1 cellular context compared by ENCODE assay signal in the genomic region with DNA sequence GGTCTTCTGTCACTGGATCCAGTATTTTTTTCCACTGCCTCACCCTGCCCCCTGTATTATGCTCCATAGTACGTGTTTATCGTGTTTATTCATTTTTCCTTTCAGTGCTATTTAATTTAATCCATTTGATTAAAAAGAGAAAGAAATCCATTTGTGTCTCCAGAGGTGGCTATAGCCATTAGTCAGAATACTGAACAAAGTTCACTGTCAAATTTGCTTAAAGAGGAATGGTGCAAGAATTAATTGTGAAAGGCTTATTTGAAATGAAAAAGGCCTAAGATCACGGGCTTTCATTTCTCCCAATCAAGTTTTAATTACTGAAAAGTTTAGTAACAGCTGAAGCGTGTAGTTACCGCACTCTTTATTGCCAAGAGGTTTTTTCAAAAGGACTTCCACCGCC.
TF ChIP-seq lines count a peak whose summit lies in the region.

No MANE protein-coding gene starts in this region.

TF ChIP-seq in H1, 55 proteins besides CTCF, POLR2A, EP300 and RAD21:
- no peak for TF ChIP-seq CBX8 (IDR thresholded peaks at IDR 0.05; ENCODE audit: borderline replicate concordance, low read depth, low read length)
- TF ChIP-seq POU5F1 (IDR thresholded peaks at IDR 0.05; ENCODE audit: low read depth, low read length), result no peak
- TF ChIP-seq, protein P1, sequence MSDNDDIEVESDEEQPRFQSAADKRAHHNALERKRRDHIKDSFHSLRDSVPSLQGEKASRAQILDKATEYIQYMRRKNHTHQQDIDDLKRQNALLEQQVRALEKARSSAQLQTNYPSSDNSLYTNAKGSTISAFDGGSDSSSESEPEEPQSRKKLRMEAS (IDR thresholded peaks at IDR 0.05), result no peak
- no peak for TF ChIP-seq TBP (IDR thresholded peaks at IDR 0.05; ENCODE audit: low read depth, low read length)
- TF ChIP-seq GABPA (IDR thresholded peaks at IDR 0.05; ENCODE audit: borderline replicate concordance, insufficient read depth, low read length), result no peak
- TF ChIP-seq SAP30 (IDR thresholded peaks at IDR 0.05; ENCODE audit: insufficient read depth, insufficient replicate concordance, low read length), result no peak
- TF ChIP-seq EGR1 (IDR thresholded peaks at IDR 0.05; ENCODE audit: borderline replicate concordance, low read depth, low read length), result no peak
- TF ChIP-seq TAF1 (IDR thresholded peaks at IDR 0.05; ENCODE audit: low read depth, low read length), result no peak
- no peak for TF ChIP-seq TEAD4 (IDR thresholded peaks at IDR 0.05; ENCODE audit: low read depth, low read length)
